In the genomic region with DNA sequence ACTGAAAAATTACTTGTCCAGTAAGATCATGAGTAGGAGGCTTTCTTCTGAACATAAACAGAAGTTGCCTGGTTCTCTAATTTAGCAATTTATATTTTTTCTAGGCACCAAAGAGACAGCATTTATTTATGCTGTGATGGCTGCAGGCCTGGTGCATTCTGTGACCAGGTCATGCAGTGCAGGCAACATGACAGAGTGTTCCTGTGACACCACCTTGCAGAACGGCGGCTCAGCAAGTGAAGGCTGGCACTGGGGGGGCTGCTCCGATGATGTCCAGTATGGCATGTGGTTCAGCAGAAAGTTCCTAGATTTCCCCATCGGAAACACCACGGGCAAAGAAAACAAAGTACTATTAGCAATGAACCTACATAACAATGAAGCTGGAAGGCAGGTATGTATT, we compare ENCODE assay signal across 20 cellular contexts. TPM values are rescaled to one million over a fixed set of nuclear protein-coding genes. Genes with fewer than 3 reads are reported as not detected.
DNase-seq lines count a peak whose midpoint lies in the region; ATAC-seq and TF ChIP-seq lines count a peak whose summit lies in the region.
"Had no signal": no experiment of that assay in that cellular context is flagged by ENCODE, and none has a peak within 500 bp of the region (broad histone marks: within the 10 kb centered on the region; RNA-seq: fewer than 3 reads in every experiment).

No MANE protein-coding gene starts in this region.

- no TSS peak for BruUV-seq in A673 (replicated peaks; lab: Mats Ljungman, UMichigan)

- POLR2A ChIA-PET in HEK293 (lab: Yijun Ruan, JAX) (no interaction called here), A673 (lab: Charles Lee; ENCODE audit: low non-redundant PET) (no interaction called here)

- H3K4me1 ChIP-seq in HEK293 (ENCODE audit: control insufficient read depth, insufficient read depth, low read length) (no peaks in the 10 kb centered on the region), A673 (ENCODE audit: insufficient read depth, low read length, poor library complexity, severe bottlenecking) (peaks cover 15% of the 10 kb centered on the region)

- CTCF ChIA-PET in HEK293 (lab: Yijun Ruan, JAX) (interaction anchor here (1.1 kb wide), 1 partner anchor 223 kb away, joined by 3 read pairs; no protein-coding TSS in a partner anchor), A673 (lab: Charles Lee) (no interaction called here)

- H3K27ac Mint-ChIP-seq in naive B cell (peak overlapping the region in 3 of 6 donors; percentile 7 to 30 (median 11)), type B pancreatic cell (no peak overlapping the region)
- no peak overlapping the region for H3K27ac Mint-ChIP-seq in natural killer cell treated with Interleukin-12 subunit alpha and Interleukin-12 subunit beta and Interleukin-15 and Interleukin-18, amount 100 ng/mL, for 72 hours
- H3K27ac Mint-ChIP-seq: CD4-positive, CD25-positive, alpha-beta regulatory T cell had no signal

- intact Hi-C loops in A673 (cut with micrococcal nuclease; ENCODE audit: unreplicated experiment): loop anchor here (10.0 kb wide), 2 partner anchors 347 to 537 kb away; a partner anchor contains a TSS

- DNase-seq in SHP77 treated with DMSO at 0.1 percent for 48 hours (lab: John Stamatoyannopoulos, UW) (peak; percentile 11), naive B cell (no peak), type B pancreatic cell (ENCODE audit: extremely low spot score, unreplicated experiment) (no peak), NCI-H1092 (lab: John Stamatoyannopoulos, UW) (no peak), A673 (ENCODE audit: low spot score) (no peak)
- no peak for DNase-seq in natural killer cell treated with Interleukin-12 subunit alpha and Interleukin-12 subunit beta and Interleukin-15 and Interleukin-18, amount 100 ng/mL, for 72 hours (ENCODE audit: low spot score)
- DNase-seq: ACHN; CD4-positive, CD25-positive, alpha-beta regulatory T cell; COR-L47; DMS 273 treated with DMSO at 0.1 percent for 48 hours; DND-41; NCI-H1417 treated with DMSO at 0.1 percent for 48 hours; NCI-H2029; NCI-H2171; NCI-H526; Peyer's patch had no signal

- no peaks in the 10 kb centered on the region for H3K9me3 Mint-ChIP-seq in naive B cell
- H3K9me3 Mint-ChIP-seq in type B pancreatic cell: no peaks in the 10 kb centered on the region
- H3K9me3 Mint-ChIP-seq in natural killer cell treated with Interleukin-12 subunit alpha and Interleukin-12 subunit beta and Interleukin-15 and Interleukin-18, amount 100 ng/mL, for 72 hours: no peaks in the 10 kb centered on the region

- H3K4me1 Mint-ChIP-seq in naive B cell (peaks cover 30 to 34% (median 30%) of the 10 kb centered on the region in 3 donors), type B pancreatic cell (ENCODE audit: unreplicated experiment) (peaks cover 10% of the 10 kb centered on the region)
- peaks cover 0 to 15% of the 10 kb centered on the region in 2 donors for H3K4me1 Mint-ChIP-seq in natural killer cell treated with Interleukin-12 subunit alpha and Interleukin-12 subunit beta and Interleukin-15 and Interleukin-18, amount 100 ng/mL, for 72 hours (ENCODE audit: low read depth in 2 of 2)

- peaks cover 95% of the 10 kb centered on the region for H3K27me3 ChIP-seq in A673 (replicated peaks; ENCODE audit: insufficient read depth, low read depth, low read length, poor library complexity)

- no peak for TF ChIP-seq CTCF in HEK293 (tag by site-specific recombination; IDR thresholded peaks at IDR 0.05)
- no peak for TF ChIP-seq CTCF in type B pancreatic cell (conservative IDR thresholded peaks at IDR 0.05)
- no peak for TF ChIP-seq CTCF in A673 (conservative IDR thresholded peaks at IDR 0.05; ENCODE audit: low read depth, low read length)

- H3K9me3 ChIP-seq in HEK293 (ENCODE audit: control insufficient read depth, insufficient read depth, low read depth, low read length) (no peaks in the 10 kb centered on the region), A673 (ENCODE audit: low read depth, low read length, poor library complexity, severe bottlenecking) (no peaks in the 10 kb centered on the region)
- H3K9me3 ChIP-seq: Peyer's patch had no signal

- H3K27ac ChIP-seq in HEK293 (ENCODE audit: extremely low read depth, low read depth, low read length): no peak overlapping the region
- no peak overlapping the region for H3K27ac ChIP-seq in A673 (ENCODE audit: low read depth, low read length, poor library complexity, severe bottlenecking)
- H3K27ac ChIP-seq: Peyer's patch, SK-N-MC had no signal

- H3K4me3 ChIP-seq in HEK293 (ENCODE audit: low read depth, low read length) (no peak overlapping the region), A673 (ENCODE audit: low read depth, low read length, poor library complexity, severe bottlenecking) (no peak overlapping the region)
- H3K4me3 ChIP-seq: Peyer's patch, SK-N-MC had no signal

- H3K27me3 Mint-ChIP-seq in naive B cell: no peaks in the 10 kb centered on the region
- H3K27me3 Mint-ChIP-seq in type B pancreatic cell: peaks cover 58% of the 10 kb centered on the region
- H3K27me3 Mint-ChIP-seq in natural killer cell treated with Interleukin-12 subunit alpha and Interleukin-12 subunit beta and Interleukin-15 and Interleukin-18, amount 100 ng/mL, for 72 hours: peaks cover 40 to 60% of the 10 kb centered on the region in 2 donors

- H3K36me3 ChIP-seq in HEK293 (ENCODE audit: control insufficient read depth in 2 of 2, insufficient read depth in 1 of 2, low read length in 2 of 2) (no peaks in the 10 kb centered on the region), A673 (ENCODE audit: insufficient read depth, low read length, poor library complexity, severe bottlenecking) (no peaks in the 10 kb centered on the region)
- H3K36me3 ChIP-seq: Peyer's patch had no signal

- ATAC-seq in naive B cell (ENCODE audit: low read depth in 2 of 2): no peak
- ATAC-seq in natural killer cell treated with Interleukin-12 subunit alpha and Interleukin-12 subunit beta and Interleukin-15 and Interleukin-18, amount 100 ng/mL, for 72 hours: no peak
- ATAC-seq: Right ventricle myocardium inferior had no signal

- H3K4me3 Mint-ChIP-seq in naive B cell (peak overlapping the region in 6 of 8 donors; percentile 32 to 99 (median 95)), type B pancreatic cell (peak overlapping the region; percentile 47)
- no peak overlapping the region for H3K4me3 Mint-ChIP-seq in natural killer cell treated with Interleukin-12 subunit alpha and Interleukin-12 subunit beta and Interleukin-15 and Interleukin-18, amount 100 ng/mL, for 72 hours
- H3K4me3 Mint-ChIP-seq: CD4-positive, CD25-positive, alpha-beta regulatory T cell had no signal

- H3K36me3 Mint-ChIP-seq in naive B cell (peaks cover 0 to 3% of the 10 kb centered on the region in 2 donors), type B pancreatic cell (no peaks in the 10 kb centered on the region)
- H3K36me3 Mint-ChIP-seq in natural killer cell treated with Interleukin-12 subunit alpha and Interleukin-12 subunit beta and Interleukin-15 and Interleukin-18, amount 100 ng/mL, for 72 hours: no peaks in the 10 kb centered on the region
- H3K36me3 Mint-ChIP-seq: CD4-positive, CD25-positive, alpha-beta regulatory T cell had no signal

TF ChIP-seq in HEK293, 187 proteins besides CTCF, POLR2A, EP300 and RAD21:
- no peak for TF ChIP-seq ZNF776 (tag by site-specific recombination; IDR thresholded peaks at IDR 0.05; ENCODE audit: borderline replicate concordance)
- 0 out of 2 replicates have a peak, but pooled peaks have one; percentile 21 for TF ChIP-seq ZNF341 (tag by site-specific recombination; IDR thresholded peaks at IDR 0.05; ENCODE audit: low read depth)
- TF ChIP-seq ZSCAN30 (tag by site-specific recombination; IDR thresholded peaks at IDR 0.05): 0 out of 2 replicates have a peak, but pooled peaks have one; percentile 22
- TF ChIP-seq OSR2 (tag by site-specific recombination; IDR thresholded peaks at IDR 0.05): no peak

RNA-seq across cellular contexts. Expression of a gene that starts 2.8 kb away (rescaled TPM):
- 1 to 10 TPM in 5 of 6 donors, under 1 TPM in 1; 1.00 to 4.3 (median 2.9) TPM for polyA plus RNA-seq in naive B cell (ENCODE audit: low read depth in 6 of 6)
- total RNA-seq in type B pancreatic cell (ENCODE audit: low replicate concordance) (0.64 and 1.1 TPM in 2 replicates), A673 (2021) (not detected in 2 replicates)
- not detected for total RNA-seq in natural killer cell treated with Interleukin-12 subunit alpha and Interleukin-12 subunit beta and Interleukin-15 and Interleukin-18, amount 100 ng/mL, for 72 hours
- total RNA-seq: CD4-positive, CD25-positive, alpha-beta regulatory T cell; G401; Peyer's patch; Right ventricle myocardium inferior had no signal
